Comparison of ENCODE assay signal across 8 cellular contexts in genomic region chr20:2468581-2469407, GRCh38. TPM values are rescaled to one million over a fixed set of nuclear protein-coding genes. Genes with fewer than 3 reads are reported as not detected.
A peak's percentile ranks its signal among the peaks of the same experiment; 100 is the strongest.
DNase-seq lines count a peak whose midpoint lies in the region; ATAC-seq, FAIRE-seq and TF ChIP-seq lines count a peak whose summit lies in the region.

No MANE protein-coding gene starts in this region.

- H2AFZ ChIP-seq in ACC112 (ENCODE audit: low read length, unreplicated experiment), result no peak overlapping the region
- H2AFZ ChIP-seq in astrocyte (ENCODE audit: low read depth, low read length), result no peak overlapping the region
- H2AFZ ChIP-seq in HepG2 (ENCODE audit: low read length), result no peak overlapping the region

- CTCF ChIA-PET in HEK293 (lab: Yijun Ruan, JAX) (interaction anchor here (0.5 to 2.9 kb wide), 6 partner anchors 10 to 398 kb away, joined by 3 to 14 read pairs (median 5); no protein-coding TSS in a partner anchor), HepG2 (lab: Yijun Ruan, JAX; ENCODE audit: low intra/inter-chr PET ratio, low total read pairs) (no interaction called here)

- peak overlapping the region; percentile 89 for H3K4me2 ChIP-seq in astrocyte (ENCODE audit: low read length)
- H3K4me2 ChIP-seq in HepG2 (ENCODE audit: low read depth, low read length), result peak overlapping the region; percentile 86

- H3K4me1 ChIP-seq in ACC112 (ENCODE audit: control insufficient read depth, insufficient read depth, low read length, unreplicated experiment), result peaks cover 24% of the 10 kb centered on the region
- H3K4me1 ChIP-seq in HEK293 (ENCODE audit: control insufficient read depth, insufficient read depth, low read length), result no peaks in the 10 kb centered on the region; the same call in 1 of the 2 replicates
- peaks cover 8% of the 10 kb centered on the region for H3K4me1 ChIP-seq in astrocyte (ENCODE audit: insufficient read depth, low read length)
- peaks cover 60% of the 10 kb centered on the region for H3K4me1 ChIP-seq in HepG2 (ENCODE audit: insufficient read depth, low read length)

- peaks cover 60% of the 10 kb centered on the region for H4K20me1 ChIP-seq in astrocyte (ENCODE audit: insufficient read depth, low read length)
- peaks cover 56% of the 10 kb centered on the region for H4K20me1 ChIP-seq in HepG2 (ENCODE audit: insufficient read depth, low read length)

- peaks cover 16% of the 10 kb centered on the region for H3K36me3 Mint-ChIP-seq in astrocyte (ENCODE audit: low read depth, unreplicated experiment)

- peak overlapping the region; percentile 95 for H3K4me3 Mint-ChIP-seq in astrocyte (ENCODE audit: unreplicated experiment)

- POLR2A ChIA-PET in HEK293 (lab: Yijun Ruan, JAX), result interaction anchor here (0.6 to 3.4 kb wide), 5 partner anchors 9 to 205 kb away, joined by 4 to 51 read pairs (median 5); partner anchors contain the start of genes NOP56 and ZNF343
- POLR2A ChIA-PET in HepG2 (lab: Yijun Ruan, JAX), result interaction anchor here (0.6 to 3.4 kb wide), 7 partner anchors 8 to 414 kb away, joined by 3 to 34 read pairs (median 11); partner anchors contain the start of genes IDH3B, NOP56 and ZNF343

- in situ Hi-C loops in HepG2 (cut with HindIII; ENCODE audit: extremely low pct_ligation_motif_present, low pct_unique_long_range_greater_than_20kb), result no loop called here

- H3K4me3 ChIP-seq in ACC112 (ENCODE audit: low read depth, low read length) (peak overlapping the region; percentile 97), HEK293 (ENCODE audit: low read depth, low read length) (peak overlapping the region; percentile 74), astrocyte (ENCODE audit: insufficient read depth, low read depth, low read length) (peak overlapping the region; percentile 90), HepG2 (replicated peaks in 1 of 3; ENCODE audit: insufficient read depth in 1 of 3, low read depth in 2 of 3, low read length in 3 of 3) (peak overlapping the region; percentile 89 to 93 (median 90))

- intact Hi-C loops in HepG2 (cut with micrococcal nuclease; ENCODE audit: unreplicated experiment), result loop anchor here (5.0 kb wide), 1 partner anchor 184 kb away; the partner anchor contains the start of gene NOP56

- TF ChIP-seq RAD21 in HepG2 (CRISPR knock-in tag; IDR thresholded peaks at IDR 0.05), result no peak

- no peaks in the 10 kb centered on the region for H3K9me3 ChIP-seq in HEK293 (ENCODE audit: control insufficient read depth, insufficient read depth, low read depth, low read length)
- H3K9me3 ChIP-seq in astrocyte (ENCODE audit: insufficient read depth, low read depth, low read length), result no peaks in the 10 kb centered on the region
- no peaks in the 10 kb centered on the region for H3K9me3 ChIP-seq in HepG2 (ENCODE audit: low read length)

- TF ChIP-seq POLR2A in HepG2 (IDR thresholded peaks at IDR 0.05; ENCODE audit: insufficient read depth in 1 of 2, low read depth in 2 of 2, low read length in 2 of 2), result no peak

- H3K27me3 Mint-ChIP-seq in astrocyte (ENCODE audit: low read depth, unreplicated experiment), result no peaks in the 10 kb centered on the region

- peak overlapping the region; percentile 26 for H3K27ac Mint-ChIP-seq in astrocyte (ENCODE audit: unreplicated experiment)

- ATAC-seq in HepG2, result no peak
- no peak for ATAC-seq in HG03460 (IDR thresholded peaks at IDR 0.05; ENCODE audit: unreplicated experiment)

- peaks cover 20% of the 10 kb centered on the region for H3K4me1 Mint-ChIP-seq in astrocyte (ENCODE audit: low read depth, unreplicated experiment)

- FAIRE-seq in astrocyte (lab: Jason Lieb, UNC) (no peak), HepG2 (lab: Jason Lieb, UNC) (peak; percentile 42)

- no peak for DNase-seq in astrocyte (ENCODE audit: low read depth)
- DNase-seq in HepG2 (ENCODE audit: low spot score), result no peak
- DNase-seq in OCI-M2 (lab: John Stamatoyannopoulos, UW; ENCODE audit: unreplicated experiment), result no peak
- DNase-seq in glomerular visceral epithelial cell (ENCODE audit: extremely low spot score), result no peak
- DNase-seq in activated effector memory CD4-positive, alpha-beta T cell treated with Interleukin-2 at 50 U/mL for 16 hours, result no peak

- H3K27me3 ChIP-seq in ACC112 (ENCODE audit: insufficient read depth, low read length), result no peaks in the 10 kb centered on the region
- H3K27me3 ChIP-seq in astrocyte (ENCODE audit: insufficient read depth, low read length), result no peaks in the 10 kb centered on the region
- H3K27me3 ChIP-seq in HepG2 (ENCODE audit: control insufficient read depth in 1 of 2, insufficient read depth in 2 of 2, low read length in 2 of 2), result no peaks in the 10 kb centered on the region; a peak in 1 of 5 replicates

- no TSS peak for BruUV-seq in HepG2 (replicated peaks; lab: Mats Ljungman, UMichigan)

- TF ChIP-seq EP300 in HepG2 (IDR thresholded peaks at IDR 0.05; ENCODE audit: low read depth in 2 of 2, low read length in 2 of 2), result no peak
- no peak for TF ChIP-seq EP300 in HepG2 (CRISPR knock-in tag; IDR thresholded peaks at IDR 0.05; ENCODE audit: borderline replicate concordance)

- no peak for TF ChIP-seq CTCF in HEK293 (tag by site-specific recombination; IDR thresholded peaks at IDR 0.05)
- TF ChIP-seq CTCF in astrocyte (IDR thresholded peaks at IDR 0.05; ENCODE audit: insufficient read depth, low read depth, low read length), result no peak
- no peak for TF ChIP-seq CTCF in HepG2 (CRISPR knock-in tag; IDR thresholded peaks at IDR 0.05)

- whole genome bisulfite sequencing in HepG2 (ENCODE audit: low lambda C conversion rate), result 61% methylated on average over 11 of the region's 11 CpGs

- H3K79me2 ChIP-seq in ACC112 (ENCODE audit: control insufficient read depth, insufficient read depth, low read length, unreplicated experiment) (peaks cover 61% of the 10 kb centered on the region), astrocyte (ENCODE audit: insufficient read depth, low read length) (peaks cover 66% of the 10 kb centered on the region), HepG2 (ENCODE audit: insufficient read depth, low read length) (peaks cover 54% of the 10 kb centered on the region)

- H3K27ac ChIP-seq in ACC112 (ENCODE audit: low read depth, low read length) (no peak overlapping the region), HEK293 (ENCODE audit: extremely low read depth, low read depth, low read length) (no peak overlapping the region), astrocyte (ENCODE audit: low read depth, low read length) (peak overlapping the region; percentile 95), HepG2 (ENCODE audit: extremely low read length, insufficient read depth, low read length) (no peak overlapping the region)

- no peaks in the 10 kb centered on the region for H3K9me3 Mint-ChIP-seq in astrocyte (ENCODE audit: unreplicated experiment)

- H3K36me3 ChIP-seq in ACC112 (ENCODE audit: insufficient read depth, low read length), result peaks cover 45% of the 10 kb centered on the region
- peaks cover 51 to 66% of the 10 kb centered on the region in 2 experiments for H3K36me3 ChIP-seq in HEK293 (ENCODE audit: control insufficient read depth in 2 of 2, insufficient read depth in 1 of 2, low read length in 2 of 2)
- peaks cover 34% of the 10 kb centered on the region for H3K36me3 ChIP-seq in astrocyte (ENCODE audit: insufficient read depth, low read length)
- H3K36me3 ChIP-seq in HepG2 (replicated peaks in 1 of 2; ENCODE audit: control insufficient read depth in 1 of 2, insufficient read depth in 2 of 2, low read length in 2 of 2), result peaks cover 27 to 45% of the 10 kb centered on the region in 2 experiments

- H3K9ac ChIP-seq in astrocyte (ENCODE audit: low read length), result peak overlapping the region; percentile 99
- H3K9ac ChIP-seq in HepG2 (ENCODE audit: insufficient read depth, low read depth, low read length), result peak overlapping the region; percentile 93

RNA-seq across cellular contexts. Expression of gene SNRPB, which starts 1.8 kb away (rescaled TPM):
- total RNA-seq in astrocyte, result 193 and 207 TPM in 2 replicates
- 778 and 844 TPM in 2 replicates for total RNA-seq in HepG2 (2016; rRNA removed; fragmentation: Illumina TruSeq; extraction: Trizol)
- total RNA-seq in HepG2 (2016; cell fraction: cytosol; rRNA removed; fragmentation: Illumina TruSeq; extraction: Trizol; ENCODE audit: low read depth), result 240 and 247 TPM in 2 replicates
- 807 and 874 TPM in 2 replicates for total RNA-seq in HepG2 (2016; cell fraction: insoluble cytoplasmic fraction; rRNA removed; fragmentation: Illumina TruSeq; extraction: Trizol)
- total RNA-seq in HepG2 (2016; cell fraction: membrane; rRNA removed; fragmentation: Illumina TruSeq; extraction: Trizol), result 271 and 293 TPM in 2 replicates
- 288 and 319 TPM in 2 replicates for total RNA-seq in HepG2 (2016; cell fraction: nucleus; rRNA removed; fragmentation: Illumina TruSeq; extraction: Trizol)
- polyA plus RNA-seq in HepG2 (2011; rRNA removed), result 473 and 489 TPM in 2 replicates
- polyA plus RNA-seq in HepG2 (2011; cell fraction: cytosol; rRNA removed), result 454 and 565 TPM in 2 replicates
- 241 and 254 TPM in 2 replicates for polyA plus RNA-seq in HepG2 (2011; cell fraction: nucleus; rRNA removed)
- 287 and 337 TPM in 2 replicates for polyA plus RNA-seq in HepG2 (2012)
- 214 and 218 TPM in 2 replicates for polyA plus RNA-seq in HepG2 (2016; cell fraction: cytosol; fragmentation: Illumina TruSeq; extraction: Trizol; ENCODE audit: low read depth)
- polyA plus RNA-seq in HepG2 (2016; cell fraction: insoluble cytoplasmic fraction; fragmentation: Illumina TruSeq; extraction: Trizol; ENCODE audit: low read depth), result 583 and 611 TPM in 2 replicates
- polyA plus RNA-seq in HepG2 (2016; cell fraction: membrane; fragmentation: Illumina TruSeq; extraction: Trizol; ENCODE audit: low read depth), result 190 and 196 TPM in 2 replicates
- 401 and 413 TPM in 2 replicates for polyA plus RNA-seq in HepG2 (2016; cell fraction: nucleus; fragmentation: Illumina TruSeq; extraction: Trizol; ENCODE audit: insufficient read depth, low read depth)
- polyA minus RNA-seq in HepG2 (2011; rRNA and poly(A)+ RNA removed; ENCODE audit: low replicate concordance), result 137 and 221 TPM in 2 replicates
- 125 and 146 TPM in 2 replicates for polyA minus RNA-seq in HepG2 (2011; cell fraction: cytosol; rRNA and poly(A)+ RNA removed)
- 61.2 and 82.5 TPM in 2 replicates for polyA minus RNA-seq in HepG2 (2011; cell fraction: nucleus; rRNA and poly(A)+ RNA removed)

RNA-seq across cellular contexts. Expression of gene ZNF343, which starts 39.9 kb away (rescaled TPM):
- total RNA-seq in astrocyte (7.8 and 9.6 TPM in 2 replicates), HepG2 (2016; rRNA removed; fragmentation: Illumina TruSeq; extraction: Trizol) (22.1 and 28.8 TPM in 2 replicates)
- 4.5 and 6.2 TPM in 2 replicates for total RNA-seq in HepG2 (2016; cell fraction: cytosol; rRNA removed; fragmentation: Illumina TruSeq; extraction: Trizol; ENCODE audit: low read depth)
- total RNA-seq in HepG2 (2016; cell fraction: insoluble cytoplasmic fraction; rRNA removed; fragmentation: Illumina TruSeq; extraction: Trizol), result 22.4 and 26.5 TPM in 2 replicates
- 15.3 and 17.5 TPM in 2 replicates for total RNA-seq in HepG2 (2016; cell fraction: membrane; rRNA removed; fragmentation: Illumina TruSeq; extraction: Trizol)
- 21.9 and 23.7 TPM in 2 replicates for total RNA-seq in HepG2 (2016; cell fraction: nucleus; rRNA removed; fragmentation: Illumina TruSeq; extraction: Trizol)
- 16.4 and 17.0 TPM in 2 replicates for polyA plus RNA-seq in HepG2 (2011; rRNA removed)
- 8.7 and 11.5 TPM in 2 replicates for polyA plus RNA-seq in HepG2 (2011; cell fraction: cytosol; rRNA removed)
- polyA plus RNA-seq in HepG2 (2011; cell fraction: nucleus; rRNA removed), result 27.9 and 31.1 TPM in 2 replicates
- 13.6 and 14.9 TPM in 2 replicates for polyA plus RNA-seq in HepG2 (2012)
- 2.1 and 3.0 TPM in 2 replicates for polyA plus RNA-seq in HepG2 (2016; cell fraction: cytosol; fragmentation: Illumina TruSeq; extraction: Trizol; ENCODE audit: low read depth)
- polyA plus RNA-seq in HepG2 (2016; cell fraction: insoluble cytoplasmic fraction; fragmentation: Illumina TruSeq; extraction: Trizol; ENCODE audit: low read depth), result 18.9 and 19.0 TPM in 2 replicates
- polyA plus RNA-seq in HepG2 (2016; cell fraction: membrane; fragmentation: Illumina TruSeq; extraction: Trizol; ENCODE audit: low read depth), result 4.9 and 6.7 TPM in 2 replicates
- 40.2 and 44.5 TPM in 2 replicates for polyA plus RNA-seq in HepG2 (2016; cell fraction: nucleus; fragmentation: Illumina TruSeq; extraction: Trizol; ENCODE audit: insufficient read depth, low read depth)
- polyA minus RNA-seq in HepG2 (2011; rRNA and poly(A)+ RNA removed; ENCODE audit: low replicate concordance), result 8.3 and 15.8 TPM in 2 replicates
- 10.1 and 14.8 TPM in 2 replicates for polyA minus RNA-seq in HepG2 (2011; cell fraction: cytosol; rRNA and poly(A)+ RNA removed)
- 21.9 and 37.8 TPM in 2 replicates for polyA minus RNA-seq in HepG2 (2011; cell fraction: nucleus; rRNA and poly(A)+ RNA removed)
